13 cellular contexts compared by ENCODE assay signal in the genomic region with DNA sequence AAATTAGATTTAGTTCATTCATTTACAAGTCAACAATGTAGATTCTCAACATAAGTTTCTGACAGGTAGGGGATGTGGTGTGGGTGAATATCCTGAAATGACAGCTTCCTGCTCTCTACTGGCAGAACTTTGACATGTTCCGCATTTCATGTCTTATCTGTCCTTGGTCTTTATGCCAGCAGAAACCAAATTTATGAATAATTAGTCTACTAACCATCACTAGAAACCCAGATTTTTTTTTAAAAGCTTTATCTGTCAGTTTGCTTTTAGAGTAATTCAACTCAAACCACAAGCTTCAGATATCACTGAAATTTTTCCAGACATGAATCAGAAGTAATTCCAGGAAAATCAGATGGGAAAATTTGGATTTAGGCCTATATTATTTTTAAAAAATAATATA. TPM values are rescaled to one million over a fixed set of nuclear protein-coding genes. Genes with fewer than 3 reads are reported as not detected.
DNase-seq lines count a peak whose midpoint lies in the region; ATAC-seq lines count a peak whose summit lies in the region.
"Had no signal": no experiment of that assay in that cellular context is flagged by ENCODE, and none has a peak within 500 bp of the region (broad histone marks: within the 10 kb centered on the region; RNA-seq: fewer than 3 reads in every experiment).

No MANE protein-coding gene starts in this region.

- ATAC-seq in HG03159 (IDR thresholded peaks at IDR 0.05; ENCODE audit: unreplicated experiment) (peak; percentile 60), T-cell (replicated peaks in 1 of 4) (peak; percentile 38 to 59 (median 52)), Right ventricle myocardium inferior (no peak), HG02623 (IDR thresholded peaks at IDR 0.05; ENCODE audit: unreplicated experiment) (no peak)
- peak; percentile 84 to 93 for ATAC-seq in stimulated activated naive B cell treated with anti-CD40 and anti-IgM and Interleukin-4, amounts not matched to agents 10 μg/mL and 1 μg/mL and 100 μg/mL, for 72 hours (replicated peaks)

- no peaks in the 10 kb centered on the region for H3K27me3 Mint-ChIP-seq in activated naive CD4-positive, alpha-beta T cell treated with anti-CD3 and anti-CD28 coated beads, Interleukin-2, amount 10 ng/mL, durations not matched to agents 7 days and 5 days
- no peaks in the 10 kb centered on the region for H3K27me3 Mint-ChIP-seq in T-cell
- no peaks in the 10 kb centered on the region for H3K27me3 Mint-ChIP-seq in stimulated activated naive B cell treated with anti-CD40 and anti-IgM and Interleukin-4, amounts not matched to agents 10 μg/mL and 1 μg/mL and 100 μg/mL, for 72 hours

- H3K36me3 Mint-ChIP-seq in activated naive CD4-positive, alpha-beta T cell treated with anti-CD3 and anti-CD28 coated beads, Interleukin-2, amount 10 ng/mL, durations not matched to agents 7 days and 5 days: peaks cover 32% of the 10 kb centered on the region
- H3K36me3 Mint-ChIP-seq in T-cell: peaks cover 30% of the 10 kb centered on the region
- H3K36me3 Mint-ChIP-seq in stimulated activated naive B cell treated with anti-CD40 and anti-IgM and Interleukin-4, amounts not matched to agents 10 μg/mL and 1 μg/mL and 100 μg/mL, for 72 hours: peaks cover 31 to 37% of the 10 kb centered on the region in 2 donors

- no peak overlapping the region for H3K4me3 Mint-ChIP-seq in activated naive CD4-positive, alpha-beta T cell treated with anti-CD3 and anti-CD28 coated beads, Interleukin-2, amount 10 ng/mL, durations not matched to agents 7 days and 5 days
- no peak overlapping the region for H3K4me3 Mint-ChIP-seq in T-cell
- no peak overlapping the region for H3K4me3 Mint-ChIP-seq in stimulated activated naive B cell treated with anti-CD40 and anti-IgM and Interleukin-4, amounts not matched to agents 10 μg/mL and 1 μg/mL and 100 μg/mL, for 72 hours
- H3K4me3 Mint-ChIP-seq: HFFc6 had no signal

- DNase-seq in activated naive CD4-positive, alpha-beta T cell treated with anti-CD3 and anti-CD28 coated beads, Interleukin-2, amount 10 ng/mL, durations not matched to agents 7 days and 5 days: peak; percentile 28
- DNase-seq in activated naive CD4-positive, alpha-beta T cell treated with Interleukin-2 at 50 U/mL for 16 hours: no peak
- DNase-seq in T-cell (peak in 1 of 34 experiments; percentile 8), Right ventricle myocardium inferior (ENCODE audit: missing footprints) (no peak), occipital lobe (lab: John Stamatoyannopoulos, UW) (no peak)
- DNase-seq in stimulated activated naive B cell treated with anti-CD40 and anti-IgM and Interleukin-4, amounts not matched to agents 10 μg/mL and 1 μg/mL and 100 μg/mL, for 72 hours: no peak
- DNase-seq: DMS53, HFFc6, hypothalamus, NCI-H1105 treated with DMSO at 0.1 percent for 48 hours, testis had no signal

- H3K27ac Mint-ChIP-seq in activated naive CD4-positive, alpha-beta T cell treated with anti-CD3 and anti-CD28 coated beads, Interleukin-2, amount 10 ng/mL, durations not matched to agents 7 days and 5 days: no peak overlapping the region
- no peak overlapping the region for H3K27ac Mint-ChIP-seq in T-cell
- no peak overlapping the region for H3K27ac Mint-ChIP-seq in stimulated activated naive B cell treated with anti-CD40 and anti-IgM and Interleukin-4, amounts not matched to agents 10 μg/mL and 1 μg/mL and 100 μg/mL, for 72 hours
- H3K27ac Mint-ChIP-seq: HFFc6 had no signal

- peaks cover 6% of the 10 kb centered on the region for H3K4me1 Mint-ChIP-seq in activated naive CD4-positive, alpha-beta T cell treated with anti-CD3 and anti-CD28 coated beads, Interleukin-2, amount 10 ng/mL, durations not matched to agents 7 days and 5 days
- peaks cover 0 to 8% (median 7%) of the 10 kb centered on the region in 3 donors for H3K4me1 Mint-ChIP-seq in T-cell
- peaks cover 0 to 3% of the 10 kb centered on the region in 2 donors for H3K4me1 Mint-ChIP-seq in stimulated activated naive B cell treated with anti-CD40 and anti-IgM and Interleukin-4, amounts not matched to agents 10 μg/mL and 1 μg/mL and 100 μg/mL, for 72 hours

- CTCF ChIA-PET in activated naive CD4-positive, alpha-beta T cell treated with anti-CD3 and anti-CD28 coated beads, Interleukin-2, amount 10 ng/mL, durations not matched to agents 7 days and 5 days (lab: Charles Lee): interaction anchor here (0.6 to 4.3 kb wide), 12 partner anchors 10 to 215 kb away, joined by 3 to 33 read pairs (median 4); no protein-coding TSS in a partner anchor
- CTCF ChIA-PET in T-cell (lab: Charles Lee): interaction anchor here (0.9 to 3.5 kb wide), 5 partner anchors 15 to 210 kb away, joined by 3 to 30 read pairs (median 8); partner anchors contain the start of gene COQ2 (in 1 of the 2)

- intact Hi-C loops in Right ventricle myocardium inferior (cut with DNase I): no loop called here

- POLR2A ChIA-PET in T-cell (lab: Charles Lee): interaction anchor here in 1 of 2 donors (1.0 kb wide), 1 partner anchor 14 kb away, joined by 3 read pairs; no protein-coding TSS in a partner anchor

- no peaks in the 10 kb centered on the region for H3K9me3 Mint-ChIP-seq in activated naive CD4-positive, alpha-beta T cell treated with anti-CD3 and anti-CD28 coated beads, Interleukin-2, amount 10 ng/mL, durations not matched to agents 7 days and 5 days
- H3K9me3 Mint-ChIP-seq in T-cell: no peaks in the 10 kb centered on the region
- no peaks in the 10 kb centered on the region for H3K9me3 Mint-ChIP-seq in stimulated activated naive B cell treated with anti-CD40 and anti-IgM and Interleukin-4, amounts not matched to agents 10 μg/mL and 1 μg/mL and 100 μg/mL, for 72 hours
- H3K9me3 Mint-ChIP-seq: HFFc6 had no signal

RNA-seq across cellular contexts. Expression of gene COQ2, which starts 17.9 kb away (rescaled TPM):
- total RNA-seq in T-cell: 1 to 10 TPM; 4.7 to 9.7 (median 6.2) TPM
- 27.3 TPM for total RNA-seq in Right ventricle myocardium inferior
- 13.4 TPM for total RNA-seq in occipital lobe

Comparison
In these comparisons a context has a peak if more than half of its experiments do, and no peak if none do; other contexts are left out.
1. ATAC-seq: peak in HG03159 (single experiment), T-cell (4 of 4) and stimulated activated naive B cell treated with anti-CD40 and anti-IgM and Interleukin-4, amounts not matched to agents 10 μg/mL and 1 μg/mL and 100 μg/mL, for 72 hours (2 of 2); none in Right ventricle myocardium inferior (single experiment) and HG02623 (single experiment).